In the genomic region with DNA sequence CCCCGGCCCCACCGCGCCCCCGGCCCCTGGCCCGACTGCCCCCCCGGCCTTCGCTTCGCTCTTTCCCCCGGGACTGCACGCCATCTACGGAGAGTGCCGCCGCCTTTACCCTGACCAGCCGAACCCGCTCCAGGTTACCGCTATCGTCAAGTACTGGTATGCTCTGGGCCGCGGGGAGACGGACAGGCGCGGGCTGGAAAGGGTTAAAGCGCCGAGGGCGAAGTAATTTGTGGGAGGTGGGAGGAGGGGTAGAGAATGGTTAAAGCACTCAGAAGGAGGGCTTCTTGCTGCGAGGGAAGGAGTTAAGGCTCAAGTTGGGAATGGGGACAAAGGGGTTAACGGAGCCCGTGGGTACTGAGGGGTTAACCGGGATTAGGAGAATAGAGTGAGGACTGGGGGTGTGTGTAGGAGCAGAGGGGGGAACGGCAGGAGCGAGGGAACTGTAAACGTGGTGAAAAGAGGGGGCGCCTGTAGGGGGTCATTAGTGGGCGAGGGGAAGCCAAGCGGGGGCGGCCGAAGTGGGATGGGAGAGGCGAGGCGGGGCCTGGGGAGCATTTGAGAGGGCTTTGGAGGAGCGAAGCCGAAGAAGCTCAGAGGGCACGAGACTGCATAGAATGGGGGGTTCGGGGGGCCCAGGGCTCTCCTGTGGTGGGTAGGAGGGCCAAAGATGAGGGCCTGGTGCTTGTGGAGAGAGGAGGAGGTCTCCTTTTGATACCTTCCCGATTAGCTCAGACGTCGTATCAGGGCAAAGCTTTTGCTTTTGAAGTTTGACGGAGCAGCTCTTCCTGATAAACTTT, we compare ENCODE assay signal across 1 cellular context.
TF ChIP-seq lines count a peak whose summit lies in the region.

No MANE protein-coding gene starts in this region.

TF ChIP-seq in HEK293, 187 proteins besides CTCF, POLR2A, EP300 and RAD21 (continued from another document and continues in another):
- TF ChIP-seq, protein P1, sequence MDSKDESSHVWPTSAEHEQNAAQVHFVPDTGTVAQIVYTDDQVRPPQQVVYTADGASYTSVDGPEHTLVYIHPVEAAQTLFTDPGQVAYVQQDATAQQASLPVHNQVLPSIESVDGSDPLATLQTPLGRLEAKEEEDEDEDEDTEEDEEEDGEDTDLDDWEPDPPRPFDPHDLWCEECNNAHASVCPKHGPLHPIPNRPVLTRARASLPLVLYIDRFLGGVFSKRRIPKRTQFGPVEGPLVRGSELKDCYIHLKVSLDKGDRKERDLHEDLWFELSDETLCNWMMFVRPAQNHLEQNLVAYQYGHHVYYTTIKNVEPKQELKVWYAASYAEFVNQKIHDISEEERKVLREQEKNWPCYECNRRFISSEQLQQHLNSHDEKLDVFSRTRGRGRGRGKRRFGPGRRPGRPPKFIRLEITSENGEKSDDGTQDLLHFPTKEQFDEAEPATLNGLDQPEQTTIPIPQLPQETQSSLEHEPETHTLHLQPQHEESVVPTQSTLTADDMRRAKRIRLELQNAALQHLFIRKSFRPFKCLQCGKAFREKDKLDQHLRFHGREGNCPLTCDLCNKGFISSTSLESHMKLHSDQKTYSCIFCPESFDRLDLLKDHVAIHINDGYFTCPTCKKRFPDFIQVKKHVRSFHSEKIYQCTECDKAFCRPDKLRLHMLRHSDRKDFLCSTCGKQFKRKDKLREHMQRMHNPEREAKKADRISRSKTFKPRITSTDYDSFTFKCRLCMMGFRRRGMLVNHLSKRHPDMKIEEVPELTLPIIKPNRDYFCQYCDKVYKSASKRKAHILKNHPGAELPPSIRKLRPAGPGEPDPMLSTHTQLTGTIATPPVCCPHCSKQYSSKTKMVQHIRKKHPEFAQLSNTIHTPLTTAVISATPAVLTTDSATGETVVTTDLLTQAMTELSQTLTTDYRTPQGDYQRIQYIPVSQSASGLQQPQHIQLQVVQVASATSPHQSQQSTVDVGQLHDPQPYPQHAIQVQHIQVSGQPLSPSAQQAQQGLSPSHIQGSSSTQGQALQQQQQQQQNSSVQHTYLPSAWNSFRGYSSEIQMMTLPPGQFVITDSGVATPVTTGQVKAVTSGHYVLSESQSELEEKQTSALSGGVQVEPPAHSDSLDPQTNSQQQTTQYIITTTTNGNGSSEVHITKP (tag by site-specific recombination; IDR thresholded peaks at IDR 0.05), result peak; percentile 86
- no peak for TF ChIP-seq ZNF621 (tag by site-specific recombination; IDR thresholded peaks at IDR 0.05)
- peak; percentile 32 for TF ChIP-seq SP2 (tag by site-specific recombination; IDR thresholded peaks at IDR 0.05)
- TF ChIP-seq, protein P2, sequence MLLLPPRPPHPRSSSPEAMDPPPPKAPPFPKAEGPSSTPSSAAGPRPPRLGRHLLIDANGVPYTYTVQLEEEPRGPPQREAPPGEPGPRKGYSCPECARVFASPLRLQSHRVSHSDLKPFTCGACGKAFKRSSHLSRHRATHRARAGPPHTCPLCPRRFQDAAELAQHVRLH (tag by site-specific recombination; IDR thresholded peaks at IDR 0.05), result peak; percentile 56; the same call in 1 of the 2 replicates
- TF ChIP-seq ZNF10 (tag by site-specific recombination; IDR thresholded peaks at IDR 0.05), result no peak
- no peak; the same call in 1 of the 2 replicates for TF ChIP-seq REPIN1 (tag by site-specific recombination; IDR thresholded peaks at IDR 0.05; ENCODE audit: low read depth)
- TF ChIP-seq ZNF24 (tag by site-specific recombination; IDR thresholded peaks at IDR 0.05), result 0 out of 2 replicates have a peak, but pooled peaks have one; percentile 50
- peak; percentile 40 for TF ChIP-seq ZBTB21 (tag by site-specific recombination; IDR thresholded peaks at IDR 0.05)
- peak; percentile 67 for TF ChIP-seq ZEB2 (tag by site-specific recombination; IDR thresholded peaks at IDR 0.05)
- TF ChIP-seq ZNF19 (tag by site-specific recombination; IDR thresholded peaks at IDR 0.05; ENCODE audit: low read depth), result no peak
- no peak for TF ChIP-seq ZNF274 (IDR thresholded peaks at IDR 0.05; ENCODE audit: low read length)
- no peak; the same call in 1 of the 2 replicates for TF ChIP-seq ZNF274 (tag by site-specific recombination; IDR thresholded peaks at IDR 0.05; ENCODE audit: borderline replicate concordance)
- TF ChIP-seq ZNF391 (tag by site-specific recombination; IDR thresholded peaks at IDR 0.05; ENCODE audit: borderline replicate concordance, low read depth), result peak; percentile 89
- no peak for TF ChIP-seq ZNF548 (tag by site-specific recombination; IDR thresholded peaks at IDR 0.05)
- TF ChIP-seq ZNF341 (tag by site-specific recombination; IDR thresholded peaks at IDR 0.05; ENCODE audit: low read depth), result peak; percentile 85
- peak; percentile 58; the same call in 1 of the 2 replicates for TF ChIP-seq ZBTB1 (tag by site-specific recombination; IDR thresholded peaks at IDR 0.05)
- no peak for TF ChIP-seq RBAK (tag by site-specific recombination; IDR thresholded peaks at IDR 0.05)
- TF ChIP-seq TRIM28 (IDR thresholded peaks at IDR 0.05; ENCODE audit: borderline replicate concordance, low read length), result no peak
- peak; percentile 39; the same call in 1 of the 2 replicates for TF ChIP-seq ZBTB17 (tag by site-specific recombination; IDR thresholded peaks at IDR 0.05)
- TF ChIP-seq ZNF433 (tag by site-specific recombination; IDR thresholded peaks at IDR 0.05; ENCODE audit: low read depth), result no peak
- TF ChIP-seq, protein P3, sequence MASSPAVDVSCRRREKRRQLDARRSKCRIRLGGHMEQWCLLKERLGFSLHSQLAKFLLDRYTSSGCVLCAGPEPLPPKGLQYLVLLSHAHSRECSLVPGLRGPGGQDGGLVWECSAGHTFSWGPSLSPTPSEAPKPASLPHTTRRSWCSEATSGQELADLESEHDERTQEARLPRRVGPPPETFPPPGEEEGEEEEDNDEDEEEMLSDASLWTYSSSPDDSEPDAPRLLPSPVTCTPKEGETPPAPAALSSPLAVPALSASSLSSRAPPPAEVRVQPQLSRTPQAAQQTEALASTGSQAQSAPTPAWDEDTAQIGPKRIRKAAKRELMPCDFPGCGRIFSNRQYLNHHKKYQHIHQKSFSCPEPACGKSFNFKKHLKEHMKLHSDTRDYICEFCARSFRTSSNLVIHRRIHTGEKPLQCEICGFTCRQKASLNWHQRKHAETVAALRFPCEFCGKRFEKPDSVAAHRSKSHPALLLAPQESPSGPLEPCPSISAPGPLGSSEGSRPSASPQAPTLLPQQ (tag by site-specific recombination; IDR thresholded peaks at IDR 0.05), result peak; percentile 30; the same call in 1 of the 2 replicates
- TF ChIP-seq ZNF311 (tag by site-specific recombination; IDR thresholded peaks at IDR 0.05; ENCODE audit: borderline replicate concordance), result no peak
- TF ChIP-seq KLF1 (tag by site-specific recombination; IDR thresholded peaks at IDR 0.05), result no peak; the same call in 1 of the 2 replicates
- no peak for TF ChIP-seq ZNF473 (tag by site-specific recombination; IDR thresholded peaks at IDR 0.05)
- no peak for TF ChIP-seq ZNF394 (tag by site-specific recombination; IDR thresholded peaks at IDR 0.05; ENCODE audit: borderline replicate concordance)
- no peak for TF ChIP-seq GFI1B (tag by site-specific recombination; IDR thresholded peaks at IDR 0.05)
- no peak for TF ChIP-seq ZNF48 (tag by site-specific recombination; IDR thresholded peaks at IDR 0.05)
- no peak; the same call in 1 of the 2 replicates for TF ChIP-seq ZFP69B (tag by site-specific recombination; IDR thresholded peaks at IDR 0.05)
- TF ChIP-seq ZNF138 (tag by site-specific recombination; IDR thresholded peaks at IDR 0.05; ENCODE audit: borderline replicate concordance), result no peak
- TF ChIP-seq WT1 (tag by site-specific recombination; IDR thresholded peaks at IDR 0.05), result peak; percentile 68
- TF ChIP-seq ZNF544 (tag by site-specific recombination; IDR thresholded peaks at IDR 0.05), result no peak
- TF ChIP-seq, protein P4, sequence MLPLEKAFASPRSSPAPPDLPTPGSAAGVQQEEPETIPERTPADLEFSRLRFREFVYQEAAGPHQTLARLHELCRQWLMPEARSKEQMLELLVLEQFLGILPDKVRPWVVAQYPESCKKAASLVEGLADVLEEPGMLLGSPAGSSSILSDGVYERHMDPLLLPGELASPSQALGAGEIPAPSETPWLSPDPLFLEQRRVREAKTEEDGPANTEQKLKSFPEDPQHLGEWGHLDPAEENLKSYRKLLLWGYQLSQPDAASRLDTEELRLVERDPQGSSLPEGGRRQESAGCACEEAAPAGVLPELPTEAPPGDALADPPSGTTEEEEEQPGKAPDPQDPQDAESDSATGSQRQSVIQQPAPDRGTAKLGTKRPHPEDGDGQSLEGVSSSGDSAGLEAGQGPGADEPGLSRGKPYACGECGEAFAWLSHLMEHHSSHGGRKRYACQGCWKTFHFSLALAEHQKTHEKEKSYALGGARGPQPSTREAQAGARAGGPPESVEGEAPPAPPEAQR (tag by site-specific recombination; IDR thresholded peaks at IDR 0.05), result no peak; the same call in 1 of the 2 replicates
- TF ChIP-seq ZNF560 (tag by site-specific recombination; IDR thresholded peaks at IDR 0.05; ENCODE audit: borderline replicate concordance), result no peak
- TF ChIP-seq, protein P5, sequence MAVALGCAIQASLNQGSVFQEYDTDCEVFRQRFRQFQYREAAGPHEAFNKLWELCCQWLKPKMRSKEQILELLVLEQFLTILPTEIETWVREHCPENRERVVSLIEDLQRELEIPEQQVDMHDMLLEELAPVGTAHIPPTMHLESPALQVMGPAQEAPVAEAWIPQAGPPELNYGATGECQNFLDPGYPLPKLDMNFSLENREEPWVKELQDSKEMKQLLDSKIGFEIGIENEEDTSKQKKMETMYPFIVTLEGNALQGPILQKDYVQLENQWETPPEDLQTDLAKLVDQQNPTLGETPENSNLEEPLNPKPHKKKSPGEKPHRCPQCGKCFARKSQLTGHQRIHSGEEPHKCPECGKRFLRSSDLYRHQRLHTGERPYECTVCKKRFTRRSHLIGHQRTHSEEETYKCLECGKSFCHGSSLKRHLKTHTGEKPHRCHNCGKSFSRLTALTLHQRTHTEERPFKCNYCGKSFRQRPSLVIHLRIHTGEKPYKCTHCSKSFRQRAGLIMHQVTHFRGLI (tag by site-specific recombination; IDR thresholded peaks at IDR 0.05), result no peak
- no peak for TF ChIP-seq ZNF677 (tag by site-specific recombination; IDR thresholded peaks at IDR 0.05)
- TF ChIP-seq ZNF776 (tag by site-specific recombination; IDR thresholded peaks at IDR 0.05; ENCODE audit: borderline replicate concordance), result no peak
- 0 out of 2 replicates have a peak, but pooled peaks have one; percentile 10 for TF ChIP-seq ZSCAN30 (tag by site-specific recombination; IDR thresholded peaks at IDR 0.05)
- TF ChIP-seq, protein P6, sequence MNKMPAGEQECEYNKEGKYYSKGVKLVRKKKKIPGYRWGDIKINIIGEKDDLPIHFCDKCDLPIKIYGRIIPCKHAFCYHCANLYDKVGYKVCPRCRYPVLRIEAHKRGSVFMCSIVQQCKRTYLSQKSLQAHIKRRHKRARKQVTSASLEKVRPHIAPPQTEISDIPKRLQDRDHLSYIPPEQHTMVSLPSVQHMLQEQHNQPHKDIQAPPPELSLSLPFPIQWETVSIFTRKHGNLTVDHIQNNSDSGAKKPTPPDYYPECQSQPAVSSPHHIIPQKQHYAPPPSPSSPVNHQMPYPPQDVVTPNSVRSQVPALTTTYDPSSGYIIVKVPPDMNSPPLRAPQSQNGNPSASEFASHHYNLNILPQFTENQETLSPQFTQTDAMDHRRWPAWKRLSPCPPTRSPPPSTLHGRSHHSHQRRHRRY (tag by site-specific recombination; IDR thresholded peaks at IDR 0.05), result no peak
- TF ChIP-seq KLF9 (tag by site-specific recombination; IDR thresholded peaks at IDR 0.05; ENCODE audit: low read depth), result peak; percentile 64
- TF ChIP-seq, protein P7, sequence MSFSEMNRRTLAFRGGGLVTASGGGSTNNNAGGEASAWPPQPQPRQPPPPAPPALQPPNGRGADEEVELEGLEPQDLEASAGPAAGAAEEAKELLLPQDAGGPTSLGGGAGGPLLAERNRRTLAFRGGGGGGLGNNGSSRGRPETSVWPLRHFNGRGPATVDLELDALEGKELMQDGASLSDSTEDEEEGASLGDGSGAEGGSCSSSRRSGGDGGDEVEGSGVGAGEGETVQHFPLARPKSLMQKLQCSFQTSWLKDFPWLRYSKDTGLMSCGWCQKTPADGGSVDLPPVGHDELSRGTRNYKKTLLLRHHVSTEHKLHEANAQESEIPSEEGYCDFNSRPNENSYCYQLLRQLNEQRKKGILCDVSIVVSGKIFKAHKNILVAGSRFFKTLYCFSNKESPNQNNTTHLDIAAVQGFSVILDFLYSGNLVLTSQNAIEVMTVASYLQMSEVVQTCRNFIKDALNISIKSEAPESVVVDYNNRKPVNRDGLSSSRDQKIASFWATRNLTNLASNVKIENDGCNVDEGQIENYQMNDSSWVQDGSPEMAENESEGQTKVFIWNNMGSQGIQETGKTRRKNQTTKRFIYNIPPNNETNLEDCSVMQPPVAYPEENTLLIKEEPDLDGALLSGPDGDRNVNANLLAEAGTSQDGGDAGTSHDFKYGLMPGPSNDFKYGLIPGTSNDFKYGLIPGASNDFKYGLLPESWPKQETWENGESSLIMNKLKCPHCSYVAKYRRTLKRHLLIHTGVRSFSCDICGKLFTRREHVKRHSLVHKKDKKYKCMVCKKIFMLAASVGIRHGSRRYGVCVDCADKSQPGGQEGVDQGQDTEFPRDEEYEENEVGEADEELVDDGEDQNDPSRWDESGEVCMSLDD (tag by site-specific recombination; IDR thresholded peaks at IDR 0.05), result peak; percentile 94
- TF ChIP-seq ZNF292 (tag by site-specific recombination; IDR thresholded peaks at IDR 0.05; ENCODE audit: borderline replicate concordance, low read depth), result no peak
- TF ChIP-seq, protein P8, sequence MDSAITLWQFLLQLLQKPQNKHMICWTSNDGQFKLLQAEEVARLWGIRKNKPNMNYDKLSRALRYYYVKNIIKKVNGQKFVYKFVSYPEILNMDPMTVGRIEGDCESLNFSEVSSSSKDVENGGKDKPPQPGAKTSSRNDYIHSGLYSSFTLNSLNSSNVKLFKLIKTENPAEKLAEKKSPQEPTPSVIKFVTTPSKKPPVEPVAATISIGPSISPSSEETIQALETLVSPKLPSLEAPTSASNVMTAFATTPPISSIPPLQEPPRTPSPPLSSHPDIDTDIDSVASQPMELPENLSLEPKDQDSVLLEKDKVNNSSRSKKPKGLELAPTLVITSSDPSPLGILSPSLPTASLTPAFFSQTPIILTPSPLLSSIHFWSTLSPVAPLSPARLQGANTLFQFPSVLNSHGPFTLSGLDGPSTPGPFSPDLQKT (IDR thresholded peaks at IDR 0.05; ENCODE audit: borderline replicate concordance, low read depth, low read length), result no peak
- TF ChIP-seq HOXA7 (CRISPR knock-in tag; IDR thresholded peaks at IDR 0.05; ENCODE audit: borderline replicate concordance), result no peak
- no peak for TF ChIP-seq SETDB1 (IDR thresholded peaks at IDR 0.05; ENCODE audit: insufficient read length, low read length)
- TF ChIP-seq ZNF626 (tag by site-specific recombination; IDR thresholded peaks at IDR 0.05), result no peak
- TF ChIP-seq, protein P9, sequence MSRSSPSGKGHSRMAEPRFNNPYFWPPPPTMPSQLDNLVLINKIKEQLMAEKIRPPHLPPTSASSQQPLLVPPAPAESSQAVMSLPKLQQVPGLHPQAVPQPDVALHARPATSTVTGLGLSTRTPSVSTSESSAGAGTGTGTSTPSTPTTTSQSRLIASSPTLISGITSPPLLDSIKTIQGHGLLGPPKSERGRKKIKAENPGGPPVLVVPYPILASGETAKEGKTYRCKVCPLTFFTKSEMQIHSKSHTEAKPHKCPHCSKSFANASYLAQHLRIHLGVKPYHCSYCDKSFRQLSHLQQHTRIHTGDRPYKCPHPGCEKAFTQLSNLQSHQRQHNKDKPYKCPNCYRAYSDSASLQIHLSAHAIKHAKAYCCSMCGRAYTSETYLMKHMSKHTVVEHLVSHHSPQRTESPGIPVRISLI (tag by site-specific recombination; IDR thresholded peaks at IDR 0.05), result no peak
- no peak for TF ChIP-seq ZNF792 (tag by site-specific recombination; IDR thresholded peaks at IDR 0.05)
- no peak for TF ChIP-seq ZNF529 (tag by site-specific recombination; IDR thresholded peaks at IDR 0.05; ENCODE audit: insufficient replicate concordance)
- TF ChIP-seq ZNF623 (tag by site-specific recombination; IDR thresholded peaks at IDR 0.05), result no peak
